24 cellular contexts compared by ENCODE assay signal in genomic region chr11:118383657-118384056, GRCh38. TPM values are rescaled to one million over a fixed set of nuclear protein-coding genes. Genes with fewer than 3 reads are reported as not detected.
DNase-seq lines count a peak whose midpoint lies in the region; ATAC-seq, FAIRE-seq and TF ChIP-seq lines count a peak whose summit lies in the region.
"Had no signal": no experiment of that assay in that cellular context is flagged by ENCODE, and none has a peak within 500 bp of the region (broad histone marks: within the 10 kb centered on the region; RNA-seq: fewer than 3 reads in every experiment).

No MANE protein-coding gene starts in this region.

- H3K79me2 ChIP-seq in HepG2 (ENCODE audit: insufficient read depth, low read length) = no peaks in the 10 kb centered on the region

- intact Hi-C loops in activated CD8-positive, alpha-beta T cell treated with anti-CD3 and anti-CD28 coated beads for 36 hours (cut with micrococcal nuclease) = no loop called here
- intact Hi-C loops in HepG2 (cut with micrococcal nuclease; ENCODE audit: unreplicated experiment) = no loop called here
- intact Hi-C loops in right lobe of liver (cut with DNase I) = loop anchor here in 1 of 2 donors (10.0 kb wide), 1 partner anchor 121 kb away; no protein-coding TSS in a partner anchor
- intact Hi-C loops in ascending aorta (cut with DNase I) = no loop called here

- no peak for TF ChIP-seq EP300 in HepG2 (IDR thresholded peaks at IDR 0.05; ENCODE audit: low read depth in 2 of 2, low read length in 2 of 2)
- no peak for TF ChIP-seq EP300 in HepG2 (CRISPR knock-in tag; IDR thresholded peaks at IDR 0.05; ENCODE audit: borderline replicate concordance)

- TF ChIP-seq POLR2A in HepG2 (IDR thresholded peaks at IDR 0.05; ENCODE audit: insufficient read depth in 1 of 2, low read depth in 2 of 2, low read length in 2 of 2) (no peak), right lobe of liver (IDR thresholded peaks at IDR 0.05) (no peak)

- no peak for FAIRE-seq in HepG2 (lab: Jason Lieb, UNC)
- FAIRE-seq: A549, D721Med, G401.6, GM12891, GM19239 had no signal

- no peak overlapping the region for H3K4me3 Mint-ChIP-seq in activated CD8-positive, alpha-beta T cell treated with anti-CD3 and anti-CD28 coated beads, Interleukin-2, amount 10 ng/mL, durations not matched to agents 7 days and 5 days
- no peak overlapping the region for H3K4me3 Mint-ChIP-seq in activated CD8-positive, alpha-beta T cell treated with anti-CD3 and anti-CD28 coated beads for 36 hours
- peak overlapping the region; percentile 31 for H3K4me3 Mint-ChIP-seq in endothelial cell (ENCODE audit: unreplicated experiment)
- H3K4me3 Mint-ChIP-seq: B cell; CD4-positive, alpha-beta T cell; CD8-positive, alpha-beta T cell had no signal

- no peak overlapping the region for H3K9ac ChIP-seq in HepG2 (ENCODE audit: insufficient read depth, low read depth, low read length)
- H3K9ac ChIP-seq: BLaER1 treated with 17β-estradiol and CSF1 and Interleukin-3, amounts not matched to agents 10 nM and 100 nM had no signal

- POLR2A ChIA-PET in activated CD8-positive, alpha-beta T cell treated with anti-CD3 and anti-CD28 coated beads, Interleukin-2, amount 10 ng/mL, durations not matched to agents 7 days and 5 days (lab: Charles Lee) = no interaction called here
- POLR2A ChIA-PET in activated CD8-positive, alpha-beta T cell treated with anti-CD3 and anti-CD28 coated beads for 36 hours (lab: Charles Lee) = interaction anchor here (0.6 kb wide), 1 partner anchor 183 kb away, joined by 3 read pairs; no protein-coding TSS in a partner anchor
- POLR2A ChIA-PET in HepG2 (lab: Yijun Ruan, JAX) = no interaction called here

- no peak for TF ChIP-seq RAD21 in HepG2 (CRISPR knock-in tag; IDR thresholded peaks at IDR 0.05)

- H2AFZ ChIP-seq in HepG2 (ENCODE audit: low read length) = no peak overlapping the region

- no peak overlapping the region for H3K27ac ChIP-seq in HepG2 (ENCODE audit: extremely low read length, insufficient read depth, low read length)
- H3K27ac ChIP-seq in right lobe of liver = no peak overlapping the region
- H3K27ac ChIP-seq in ascending aorta = no peak overlapping the region
- H3K27ac ChIP-seq: 22Rv1; A549; BLaER1 treated with 17β-estradiol and CSF1 and Interleukin-3, amounts not matched to agents 10 nM and 100 nM; C4-2B had no signal

- no peak for TF ChIP-seq CTCF in activated CD8-positive, alpha-beta T cell treated with anti-CD3 and anti-CD28 coated beads for 36 hours (IDR thresholded peaks at IDR 0.05)
- TF ChIP-seq CTCF in HepG2 (CRISPR knock-in tag; IDR thresholded peaks at IDR 0.05) (no peak), right lobe of liver (IDR thresholded peaks at IDR 0.05) (no peak), endothelial cell (IDR thresholded peaks at IDR 0.05; ENCODE audit: unreplicated experiment) (no peak), ascending aorta (IDR thresholded peaks at IDR 0.05) (no peak)

- H3K4me3 ChIP-seq in HepG2 (replicated peaks in 1 of 3; ENCODE audit: insufficient read depth in 1 of 3, low read depth in 2 of 3, low read length in 3 of 3) = no peak overlapping the region
- H3K4me3 ChIP-seq in right lobe of liver = no peak overlapping the region
- no peak overlapping the region for H3K4me3 ChIP-seq in ascending aorta
- H3K4me3 ChIP-seq: A549; BLaER1 treated with 17β-estradiol and CSF1 and Interleukin-3, amounts not matched to agents 10 nM and 100 nM had no signal

- BruUV-seq in HepG2 (replicated peaks; lab: Mats Ljungman, UMichigan) = no TSS peak

- H3K4me2 ChIP-seq in HepG2 (ENCODE audit: low read depth, low read length) = no peak overlapping the region
- H3K4me2 ChIP-seq: A549; BLaER1 treated with 17β-estradiol and CSF1 and Interleukin-3, amounts not matched to agents 10 nM and 100 nM had no signal

- peak overlapping the region; percentile 15 for H3K27ac Mint-ChIP-seq in activated CD8-positive, alpha-beta T cell treated with anti-CD3 and anti-CD28 coated beads, Interleukin-2, amount 10 ng/mL, durations not matched to agents 7 days and 5 days
- no peak overlapping the region for H3K27ac Mint-ChIP-seq in activated CD8-positive, alpha-beta T cell treated with anti-CD3 and anti-CD28 coated beads for 36 hours
- no peak overlapping the region for H3K27ac Mint-ChIP-seq in endothelial cell (ENCODE audit: unreplicated experiment)
- H3K27ac Mint-ChIP-seq: B cell; CD8-positive, alpha-beta T cell had no signal

- H3K4me1 ChIP-seq in HepG2 (ENCODE audit: insufficient read depth, low read length) (no peaks in the 10 kb centered on the region), right lobe of liver (no peaks in the 10 kb centered on the region), ascending aorta (no peaks in the 10 kb centered on the region)
- H3K4me1 ChIP-seq: A549; BLaER1 treated with 17β-estradiol and CSF1 and Interleukin-3, amounts not matched to agents 10 nM and 100 nM; Caco-2 had no signal

- no peaks in the 10 kb centered on the region for H3K4me1 Mint-ChIP-seq in activated CD8-positive, alpha-beta T cell treated with anti-CD3 and anti-CD28 coated beads, Interleukin-2, amount 10 ng/mL, durations not matched to agents 7 days and 5 days (ENCODE audit: low read depth)
- H3K4me1 Mint-ChIP-seq in activated CD8-positive, alpha-beta T cell treated with anti-CD3 and anti-CD28 coated beads for 36 hours (ENCODE audit: low read depth) = no peaks in the 10 kb centered on the region
- H3K4me1 Mint-ChIP-seq in endothelial cell (ENCODE audit: unreplicated experiment) = no peaks in the 10 kb centered on the region
- H3K4me1 Mint-ChIP-seq: B cell had no signal

- peaks cover 27 to 83% of the 10 kb centered on the region in 2 experiments for H3K36me3 ChIP-seq in HepG2 (replicated peaks in 1 of 2; ENCODE audit: control insufficient read depth in 1 of 2, insufficient read depth in 2 of 2, low read length in 2 of 2)
- peaks cover 2 to 98% (median 55%) of the 10 kb centered on the region in 4 donors for H3K36me3 ChIP-seq in right lobe of liver
- peaks cover 89 to 97% of the 10 kb centered on the region in 2 donors for H3K36me3 ChIP-seq in ascending aorta

- H3K9me3 Mint-ChIP-seq in activated CD8-positive, alpha-beta T cell treated with anti-CD3 and anti-CD28 coated beads, Interleukin-2, amount 10 ng/mL, durations not matched to agents 7 days and 5 days (ENCODE audit: insufficient read depth) = no peaks in the 10 kb centered on the region
- H3K9me3 Mint-ChIP-seq in activated CD8-positive, alpha-beta T cell treated with anti-CD3 and anti-CD28 coated beads for 36 hours = no peaks in the 10 kb centered on the region
- no peaks in the 10 kb centered on the region for H3K9me3 Mint-ChIP-seq in endothelial cell (ENCODE audit: unreplicated experiment)
- H3K9me3 Mint-ChIP-seq: CD4-positive, alpha-beta T cell; CD8-positive, alpha-beta T cell had no signal

- H3K27me3 ChIP-seq in HepG2 (ENCODE audit: control insufficient read depth in 1 of 2, insufficient read depth in 2 of 2, low read length in 2 of 2) (no peaks in the 10 kb centered on the region), right lobe of liver (no peaks in the 10 kb centered on the region), ascending aorta (no peaks in the 10 kb centered on the region)
- H3K27me3 ChIP-seq: BLaER1 treated with 17β-estradiol and CSF1 and Interleukin-3, amounts not matched to agents 10 nM and 100 nM had no signal

- CTCF ChIA-PET in activated CD8-positive, alpha-beta T cell treated with anti-CD3 and anti-CD28 coated beads, Interleukin-2, amount 10 ng/mL, durations not matched to agents 7 days and 5 days (lab: Charles Lee) = interaction anchor here (1.3 kb wide), 1 partner anchor 103 kb away, joined by 3 read pairs; no protein-coding TSS in a partner anchor
- CTCF ChIA-PET in activated CD8-positive, alpha-beta T cell treated with anti-CD3 and anti-CD28 coated beads for 36 hours (lab: Charles Lee) = interaction anchor here (1.4 kb wide), 1 partner anchor 212 kb away, joined by 3 read pairs; no protein-coding TSS in a partner anchor
- CTCF ChIA-PET in HepG2 (lab: Yijun Ruan, JAX; ENCODE audit: low intra/inter-chr PET ratio, low total read pairs) = no interaction called here

- WGBS in HepG2 (ENCODE audit: low lambda C conversion rate) = 95% methylated on average over 3 of the region's 3 CpGs
- 94% methylated on average over 3 of the region's 3 CpGs for WGBS in right lobe of liver (ENCODE audit: insufficient coverage, low coverage, low lambda C conversion rate, missing lambda C conversion rate)

- no peak for ATAC-seq in activated CD8-positive, alpha-beta T cell treated with anti-CD3 and anti-CD28 coated beads, Interleukin-2, amount 10 ng/mL, durations not matched to agents 7 days and 5 days
- no peak for ATAC-seq in activated CD8-positive, alpha-beta T cell treated with anti-CD3 and anti-CD28 coated beads for 36 hours
- no peak for ATAC-seq in HepG2
- ATAC-seq in right lobe of liver = no peak
- ATAC-seq: A549; CD8-positive, alpha-beta T cell had no signal

- H3K9me3 ChIP-seq in HepG2 (ENCODE audit: low read length) = no peaks in the 10 kb centered on the region
- no peaks in the 10 kb centered on the region for H3K9me3 ChIP-seq in right lobe of liver
- no peaks in the 10 kb centered on the region for H3K9me3 ChIP-seq in ascending aorta
- H3K9me3 ChIP-seq: A549; BLaER1 treated with 17β-estradiol and CSF1 and Interleukin-3, amounts not matched to agents 10 nM and 100 nM; Caco-2 had no signal

- no peaks in the 10 kb centered on the region for H3K27me3 Mint-ChIP-seq in activated CD8-positive, alpha-beta T cell treated with anti-CD3 and anti-CD28 coated beads, Interleukin-2, amount 10 ng/mL, durations not matched to agents 7 days and 5 days (ENCODE audit: low read depth)
- H3K27me3 Mint-ChIP-seq in activated CD8-positive, alpha-beta T cell treated with anti-CD3 and anti-CD28 coated beads for 36 hours = no peaks in the 10 kb centered on the region
- peaks cover 1% of the 10 kb centered on the region for H3K27me3 Mint-ChIP-seq in endothelial cell (ENCODE audit: unreplicated experiment)
- H3K27me3 Mint-ChIP-seq: B cell; CD4-positive, alpha-beta T cell had no signal

- DNase-seq in activated CD8-positive, alpha-beta T cell treated with anti-CD3 and anti-CD28 coated beads, Interleukin-2, amount 10 ng/mL, durations not matched to agents 7 days and 5 days = no peak
- no peak for DNase-seq in activated CD8-positive, alpha-beta T cell treated with anti-CD3 and anti-CD28 coated beads for 36 hours
- DNase-seq in HepG2 (ENCODE audit: low spot score) (no peak), right lobe of liver (no peak), endothelial cell (ENCODE audit: low spot score) (no peak), ascending aorta (ENCODE audit: low spot score in 2 of 2) (no peak)
- DNase-seq: AML-193; Caco-2; Calu3; CD4-positive, alpha-beta T cell; CD8-positive, alpha-beta T cell; DMS79 treated with DMSO at 0.1 percent for 48 hours; GF-D8 had no signal

- no peaks in the 10 kb centered on the region for H4K20me1 ChIP-seq in HepG2 (ENCODE audit: insufficient read depth, low read length)

- peaks cover 75% of the 10 kb centered on the region for H3K36me3 Mint-ChIP-seq in activated CD8-positive, alpha-beta T cell treated with anti-CD3 and anti-CD28 coated beads, Interleukin-2, amount 10 ng/mL, durations not matched to agents 7 days and 5 days (ENCODE audit: low read depth)
- H3K36me3 Mint-ChIP-seq in activated CD8-positive, alpha-beta T cell treated with anti-CD3 and anti-CD28 coated beads for 36 hours (ENCODE audit: low read depth) = peaks cover 47% of the 10 kb centered on the region
- peaks cover 30% of the 10 kb centered on the region for H3K36me3 Mint-ChIP-seq in endothelial cell (ENCODE audit: low read depth, unreplicated experiment)

- in situ Hi-C loops in HepG2 (cut with HindIII; ENCODE audit: extremely low pct_ligation_motif_present, low pct_unique_long_range_greater_than_20kb) = loop anchor here (10.0 kb wide), 1 partner anchor 111 kb away; no protein-coding TSS in a partner anchor

RNA-seq across cellular contexts. Expression of gene ATP5MG, which starts 17.7 kb away (rescaled TPM):
- total RNA-seq in activated CD8-positive, alpha-beta T cell treated with anti-CD3 and anti-CD28 coated beads, Interleukin-2, amount 10 ng/mL, durations not matched to agents 7 days and 5 days = 100 to 1,000 TPM; 275 to 298 TPM
- total RNA-seq in activated CD8-positive, alpha-beta T cell treated with anti-CD3 and anti-CD28 coated beads for 36 hours = 100 to 1,000 TPM; 237 to 249 TPM
- total RNA-seq in HepG2 (2016; rRNA removed; fragmentation: Illumina TruSeq; extraction: Trizol) (320 and 408 TPM in 2 replicates), right lobe of liver (100 to 1,000 TPM in 1 of 6 experiments, 10 to 100 TPM in 5; 32.6 to 127 (median 89.5) TPM), endothelial cell (ENCODE audit: unreplicated experiment) (280 TPM), ascending aorta (23.7 TPM)
- 159 and 171 TPM in 2 replicates for total RNA-seq in HepG2 (2016; cell fraction: cytosol; rRNA removed; fragmentation: Illumina TruSeq; extraction: Trizol; ENCODE audit: low read depth)
- 349 and 437 TPM in 2 replicates for total RNA-seq in HepG2 (2016; cell fraction: insoluble cytoplasmic fraction; rRNA removed; fragmentation: Illumina TruSeq; extraction: Trizol)
- 200 and 226 TPM in 2 replicates for total RNA-seq in HepG2 (2016; cell fraction: membrane; rRNA removed; fragmentation: Illumina TruSeq; extraction: Trizol)
- total RNA-seq in HepG2 (2016; cell fraction: nucleus; rRNA removed; fragmentation: Illumina TruSeq; extraction: Trizol) = 118 TPM in 2 replicates
- 209 and 260 TPM in 2 replicates for polyA plus RNA-seq in HepG2 (2011; rRNA removed)
- 224 and 232 TPM in 2 replicates for polyA plus RNA-seq in HepG2 (2011; cell fraction: cytosol; rRNA removed)
- polyA plus RNA-seq in HepG2 (2011; cell fraction: nucleus; rRNA removed) = 34.3 and 48.4 TPM in 2 replicates
- 196 and 279 TPM in 2 replicates for polyA plus RNA-seq in HepG2 (2012)
- 199 and 242 TPM in 2 replicates for polyA plus RNA-seq in HepG2 (2016; cell fraction: cytosol; fragmentation: Illumina TruSeq; extraction: Trizol; ENCODE audit: low read depth)
- 446 and 519 TPM in 2 replicates for polyA plus RNA-seq in HepG2 (2016; cell fraction: insoluble cytoplasmic fraction; fragmentation: Illumina TruSeq; extraction: Trizol; ENCODE audit: low read depth)
- 199 and 264 TPM in 2 replicates for polyA plus RNA-seq in HepG2 (2016; cell fraction: membrane; fragmentation: Illumina TruSeq; extraction: Trizol; ENCODE audit: low read depth)
- polyA plus RNA-seq in HepG2 (2016; cell fraction: nucleus; fragmentation: Illumina TruSeq; extraction: Trizol; ENCODE audit: insufficient read depth, low read depth) = 242 and 264 TPM in 2 replicates
- 36.3 and 59.5 TPM in 2 replicates for polyA minus RNA-seq in HepG2 (2011; rRNA and poly(A)+ RNA removed; ENCODE audit: low replicate concordance)
- 41.8 and 56.3 TPM in 2 replicates for polyA minus RNA-seq in HepG2 (2011; cell fraction: cytosol; rRNA and poly(A)+ RNA removed)
- 17.0 and 20.9 TPM in 2 replicates for polyA minus RNA-seq in HepG2 (2011; cell fraction: nucleus; rRNA and poly(A)+ RNA removed)

RNA-seq across cellular contexts. Expression of gene UBE4A, which starts 24.3 kb away (rescaled TPM):
- 10 to 100 TPM; 38.5 to 39.8 TPM for total RNA-seq in activated CD8-positive, alpha-beta T cell treated with anti-CD3 and anti-CD28 coated beads, Interleukin-2, amount 10 ng/mL, durations not matched to agents 7 days and 5 days
- total RNA-seq in activated CD8-positive, alpha-beta T cell treated with anti-CD3 and anti-CD28 coated beads for 36 hours = 10 to 100 TPM; 40.2 to 40.5 TPM
- total RNA-seq in HepG2 (2016; rRNA removed; fragmentation: Illumina TruSeq; extraction: Trizol) (24.8 and 32.7 TPM in 2 replicates), right lobe of liver (10 to 100 TPM; 25.5 to 36.9 (median 28.5) TPM), endothelial cell (ENCODE audit: unreplicated experiment) (32.0 TPM), ascending aorta (24.6 TPM)
- total RNA-seq in HepG2 (2016; cell fraction: cytosol; rRNA removed; fragmentation: Illumina TruSeq; extraction: Trizol; ENCODE audit: low read depth) = 9.0 and 10.7 TPM in 2 replicates
- 24.4 and 32.2 TPM in 2 replicates for total RNA-seq in HepG2 (2016; cell fraction: insoluble cytoplasmic fraction; rRNA removed; fragmentation: Illumina TruSeq; extraction: Trizol)
- 8.6 and 10.2 TPM in 2 replicates for total RNA-seq in HepG2 (2016; cell fraction: membrane; rRNA removed; fragmentation: Illumina TruSeq; extraction: Trizol)
- total RNA-seq in HepG2 (2016; cell fraction: nucleus; rRNA removed; fragmentation: Illumina TruSeq; extraction: Trizol) = 51.5 and 55.7 TPM in 2 replicates
- 14.7 and 15.1 TPM in 2 replicates for polyA plus RNA-seq in HepG2 (2011; rRNA removed)
- 6.3 and 10.9 TPM in 2 replicates for polyA plus RNA-seq in HepG2 (2011; cell fraction: cytosol; rRNA removed)
- 22.7 and 27.7 TPM in 2 replicates for polyA plus RNA-seq in HepG2 (2011; cell fraction: nucleus; rRNA removed)
- polyA plus RNA-seq in HepG2 (2012) = 14.2 and 17.5 TPM in 2 replicates
- 10.2 and 10.9 TPM in 2 replicates for polyA plus RNA-seq in HepG2 (2016; cell fraction: cytosol; fragmentation: Illumina TruSeq; extraction: Trizol; ENCODE audit: low read depth)
- 14.3 and 15.0 TPM in 2 replicates for polyA plus RNA-seq in HepG2 (2016; cell fraction: insoluble cytoplasmic fraction; fragmentation: Illumina TruSeq; extraction: Trizol; ENCODE audit: low read depth)
- 2.3 and 3.4 TPM in 2 replicates for polyA plus RNA-seq in HepG2 (2016; cell fraction: membrane; fragmentation: Illumina TruSeq; extraction: Trizol; ENCODE audit: low read depth)
- 56.7 and 57.0 TPM in 2 replicates for polyA plus RNA-seq in HepG2 (2016; cell fraction: nucleus; fragmentation: Illumina TruSeq; extraction: Trizol; ENCODE audit: insufficient read depth, low read depth)
- 20.3 and 25.5 TPM in 2 replicates for polyA minus RNA-seq in HepG2 (2011; rRNA and poly(A)+ RNA removed; ENCODE audit: low replicate concordance)
- polyA minus RNA-seq in HepG2 (2011; cell fraction: cytosol; rRNA and poly(A)+ RNA removed) = 21.0 and 25.3 TPM in 2 replicates
- 25.1 and 32.6 TPM in 2 replicates for polyA minus RNA-seq in HepG2 (2011; cell fraction: nucleus; rRNA and poly(A)+ RNA removed)

RNA-seq across cellular contexts. Expression of gene CD3G, which starts 39.5 kb away (rescaled TPM):
- 100 to 1,000 TPM; 227 to 232 TPM for total RNA-seq in activated CD8-positive, alpha-beta T cell treated with anti-CD3 and anti-CD28 coated beads, Interleukin-2, amount 10 ng/mL, durations not matched to agents 7 days and 5 days
- 100 to 1,000 TPM; 116 to 118 TPM for total RNA-seq in activated CD8-positive, alpha-beta T cell treated with anti-CD3 and anti-CD28 coated beads for 36 hours
- total RNA-seq in HepG2 (2016; rRNA removed; fragmentation: Illumina TruSeq; extraction: Trizol) (not detected in 2 replicates), right lobe of liver (1 to 10 TPM in 1 of 6 experiments, under 1 TPM in 5; 0.27 to 1.7 (median 0.36) TPM), endothelial cell (ENCODE audit: unreplicated experiment) (not detected), ascending aorta (not detected)
- total RNA-seq in HepG2 (2016; cell fraction: cytosol; rRNA removed; fragmentation: Illumina TruSeq; extraction: Trizol; ENCODE audit: low read depth) = not detected in 2 replicates
- total RNA-seq in HepG2 (2016; cell fraction: insoluble cytoplasmic fraction; rRNA removed; fragmentation: Illumina TruSeq; extraction: Trizol) = not detected in 2 replicates
- total RNA-seq in HepG2 (2016; cell fraction: membrane; rRNA removed; fragmentation: Illumina TruSeq; extraction: Trizol) = not detected in 2 replicates
- not detected in 2 replicates for total RNA-seq in HepG2 (2016; cell fraction: nucleus; rRNA removed; fragmentation: Illumina TruSeq; extraction: Trizol)
- polyA plus RNA-seq in HepG2 (2011; rRNA removed) = not detected in 2 replicates
- 0.03 TPM in 2 replicates for polyA plus RNA-seq in HepG2 (2011; cell fraction: cytosol; rRNA removed)
- polyA plus RNA-seq in HepG2 (2011; cell fraction: nucleus; rRNA removed) = not detected in 2 replicates
- polyA plus RNA-seq in HepG2 (2012) = not detected in 2 replicates
- polyA plus RNA-seq in HepG2 (2016; cell fraction: cytosol; fragmentation: Illumina TruSeq; extraction: Trizol; ENCODE audit: low read depth) = not detected in 2 replicates
- not detected in 2 replicates for polyA plus RNA-seq in HepG2 (2016; cell fraction: insoluble cytoplasmic fraction; fragmentation: Illumina TruSeq; extraction: Trizol; ENCODE audit: low read depth)
- not detected in 2 replicates for polyA plus RNA-seq in HepG2 (2016; cell fraction: membrane; fragmentation: Illumina TruSeq; extraction: Trizol; ENCODE audit: low read depth)
- not detected in 2 replicates for polyA plus RNA-seq in HepG2 (2016; cell fraction: nucleus; fragmentation: Illumina TruSeq; extraction: Trizol; ENCODE audit: insufficient read depth, low read depth)
- not detected in 2 replicates for polyA minus RNA-seq in HepG2 (2011; rRNA and poly(A)+ RNA removed; ENCODE audit: low replicate concordance)
- not detected in 2 replicates for polyA minus RNA-seq in HepG2 (2011; cell fraction: cytosol; rRNA and poly(A)+ RNA removed)
- not detected in 2 replicates for polyA minus RNA-seq in HepG2 (2011; cell fraction: nucleus; rRNA and poly(A)+ RNA removed)
- total RNA-seq: A172, Calu3 had no signal
- polyA plus RNA-seq: A549, BJ had no signal

RNA-seq across cellular contexts. Expression of gene CD3D, which starts 41.2 kb away (rescaled TPM):
- total RNA-seq in activated CD8-positive, alpha-beta T cell treated with anti-CD3 and anti-CD28 coated beads, Interleukin-2, amount 10 ng/mL, durations not matched to agents 7 days and 5 days = 100 to 1,000 TPM; 541 to 588 TPM
- total RNA-seq in activated CD8-positive, alpha-beta T cell treated with anti-CD3 and anti-CD28 coated beads for 36 hours = 100 to 1,000 TPM; 316 to 325 TPM
- total RNA-seq in HepG2 (2016; rRNA removed; fragmentation: Illumina TruSeq; extraction: Trizol) (0.25 and 0.66 TPM in 2 replicates), right lobe of liver (under 1 TPM in 4 of 6 experiments, not detected in 2; 0.64 to 0.98 (median 0.89) TPM), endothelial cell (ENCODE audit: unreplicated experiment) (not detected), ascending aorta (not detected)
- not detected in 2 replicates for total RNA-seq in HepG2 (2016; cell fraction: cytosol; rRNA removed; fragmentation: Illumina TruSeq; extraction: Trizol; ENCODE audit: low read depth)
- total RNA-seq in HepG2 (2016; cell fraction: insoluble cytoplasmic fraction; rRNA removed; fragmentation: Illumina TruSeq; extraction: Trizol) = 0.30 and 0.58 TPM in 2 replicates
- not detected in 2 replicates for total RNA-seq in HepG2 (2016; cell fraction: membrane; rRNA removed; fragmentation: Illumina TruSeq; extraction: Trizol)
- 0.81 TPM in 1 of 2 replicates, not detected in the other for total RNA-seq in HepG2 (2016; cell fraction: nucleus; rRNA removed; fragmentation: Illumina TruSeq; extraction: Trizol)
- polyA plus RNA-seq in HepG2 (2011; rRNA removed) = 6.6 and 7.2 TPM in 2 replicates
- polyA plus RNA-seq in HepG2 (2011; cell fraction: cytosol; rRNA removed) = 5.8 and 6.4 TPM in 2 replicates
- 1.00 and 1.8 TPM in 2 replicates for polyA plus RNA-seq in HepG2 (2011; cell fraction: nucleus; rRNA removed)
- 1.5 and 2.9 TPM in 2 replicates for polyA plus RNA-seq in HepG2 (2012)
- 0.12 TPM in 1 of 2 replicates, not detected in the other for polyA plus RNA-seq in HepG2 (2016; cell fraction: cytosol; fragmentation: Illumina TruSeq; extraction: Trizol; ENCODE audit: low read depth)
- 0.40 and 0.81 TPM in 2 replicates for polyA plus RNA-seq in HepG2 (2016; cell fraction: insoluble cytoplasmic fraction; fragmentation: Illumina TruSeq; extraction: Trizol; ENCODE audit: low read depth)
- not detected in 2 replicates for polyA plus RNA-seq in HepG2 (2016; cell fraction: membrane; fragmentation: Illumina TruSeq; extraction: Trizol; ENCODE audit: low read depth)
- 1.3 TPM in 1 of 2 replicates, not detected in the other for polyA plus RNA-seq in HepG2 (2016; cell fraction: nucleus; fragmentation: Illumina TruSeq; extraction: Trizol; ENCODE audit: insufficient read depth, low read depth)
- polyA minus RNA-seq in HepG2 (2011; rRNA and poly(A)+ RNA removed; ENCODE audit: low replicate concordance) = 0.23 and 2.9 TPM in 2 replicates
- polyA minus RNA-seq in HepG2 (2011; cell fraction: cytosol; rRNA and poly(A)+ RNA removed) = 1.3 and 4.3 TPM in 2 replicates
- polyA minus RNA-seq in HepG2 (2011; cell fraction: nucleus; rRNA and poly(A)+ RNA removed) = not detected in 2 replicates
- total RNA-seq: A172, Caco-2, Calu3 had no signal
- polyA plus RNA-seq: A549, BJ had no signal

RNA-seq across cellular contexts. Expression of gene KMT2A, which starts 52.6 kb away (rescaled TPM):
- 10 to 100 TPM; 83.1 to 86.7 TPM for total RNA-seq in activated CD8-positive, alpha-beta T cell treated with anti-CD3 and anti-CD28 coated beads, Interleukin-2, amount 10 ng/mL, durations not matched to agents 7 days and 5 days
- total RNA-seq in activated CD8-positive, alpha-beta T cell treated with anti-CD3 and anti-CD28 coated beads for 36 hours = 10 to 100 TPM; 68.8 to 75.0 TPM
- total RNA-seq in HepG2 (2016; rRNA removed; fragmentation: Illumina TruSeq; extraction: Trizol) = 20.0 and 26.2 TPM in 2 replicates
- 8.0 and 8.6 TPM in 2 replicates for total RNA-seq in HepG2 (2016; cell fraction: cytosol; rRNA removed; fragmentation: Illumina TruSeq; extraction: Trizol; ENCODE audit: low read depth)
- 19.8 and 22.3 TPM in 2 replicates for total RNA-seq in HepG2 (2016; cell fraction: insoluble cytoplasmic fraction; rRNA removed; fragmentation: Illumina TruSeq; extraction: Trizol)
- 9.8 and 12.0 TPM in 2 replicates for total RNA-seq in HepG2 (2016; cell fraction: membrane; rRNA removed; fragmentation: Illumina TruSeq; extraction: Trizol)
- total RNA-seq in HepG2 (2016; cell fraction: nucleus; rRNA removed; fragmentation: Illumina TruSeq; extraction: Trizol) = 62.9 and 67.9 TPM in 2 replicates
- polyA plus RNA-seq in HepG2 (2011; rRNA removed) = 12.4 and 12.7 TPM in 2 replicates
- 9.4 and 11.0 TPM in 2 replicates for polyA plus RNA-seq in HepG2 (2011; cell fraction: cytosol; rRNA removed)
- 53.6 and 54.8 TPM in 2 replicates for polyA plus RNA-seq in HepG2 (2011; cell fraction: nucleus; rRNA removed)
- 18.6 and 21.2 TPM in 2 replicates for polyA plus RNA-seq in HepG2 (2012)
- 1.8 and 2.3 TPM in 2 replicates for polyA plus RNA-seq in HepG2 (2016; cell fraction: cytosol; fragmentation: Illumina TruSeq; extraction: Trizol; ENCODE audit: low read depth)
- polyA plus RNA-seq in HepG2 (2016; cell fraction: insoluble cytoplasmic fraction; fragmentation: Illumina TruSeq; extraction: Trizol; ENCODE audit: low read depth) = 14.1 and 14.7 TPM in 2 replicates
- polyA plus RNA-seq in HepG2 (2016; cell fraction: membrane; fragmentation: Illumina TruSeq; extraction: Trizol; ENCODE audit: low read depth) = 3.7 and 4.5 TPM in 2 replicates
- 53.1 and 68.2 TPM in 2 replicates for polyA plus RNA-seq in HepG2 (2016; cell fraction: nucleus; fragmentation: Illumina TruSeq; extraction: Trizol; ENCODE audit: insufficient read depth, low read depth)
- polyA minus RNA-seq in HepG2 (2011; rRNA and poly(A)+ RNA removed; ENCODE audit: low replicate concordance) = 54.0 and 71.0 TPM in 2 replicates
- polyA minus RNA-seq in HepG2 (2011; cell fraction: cytosol; rRNA and poly(A)+ RNA removed) = 31.2 and 32.9 TPM in 2 replicates
- polyA minus RNA-seq in HepG2 (2011; cell fraction: nucleus; rRNA and poly(A)+ RNA removed) = 121 and 138 TPM in 2 replicates
- total RNA-seq in right lobe of liver = 10 to 100 TPM; 15.5 to 24.9 (median 19.5) TPM
- 104 TPM for total RNA-seq in endothelial cell (ENCODE audit: unreplicated experiment)
- 61.3 TPM for total RNA-seq in ascending aorta

Comparison
In these comparisons a context has a peak if more than half of its experiments do, and no peak if none do; other contexts are left out.
1. RNA of gene CD3G, which starts 39.5 kb away (total RNA-seq): 227 to 232 TPM in activated CD8-positive, alpha-beta T cell treated with anti-CD3 and anti-CD28 coated beads, Interleukin-2, amount 10 ng/mL, durations not matched to agents 7 days and 5 days and 116 to 118 TPM in activated CD8-positive, alpha-beta T cell treated with anti-CD3 and anti-CD28 coated beads for 36 hours; 0.27 to 1.7 TPM in right lobe of liver, not detected in HepG2, not detected in endothelial cell (single experiment) and not detected in ascending aorta (single experiment); every median in the first group is over 10 times any median in the second.